Comparison of ENCODE assay signal across 1 cellular context in the genomic region with DNA sequence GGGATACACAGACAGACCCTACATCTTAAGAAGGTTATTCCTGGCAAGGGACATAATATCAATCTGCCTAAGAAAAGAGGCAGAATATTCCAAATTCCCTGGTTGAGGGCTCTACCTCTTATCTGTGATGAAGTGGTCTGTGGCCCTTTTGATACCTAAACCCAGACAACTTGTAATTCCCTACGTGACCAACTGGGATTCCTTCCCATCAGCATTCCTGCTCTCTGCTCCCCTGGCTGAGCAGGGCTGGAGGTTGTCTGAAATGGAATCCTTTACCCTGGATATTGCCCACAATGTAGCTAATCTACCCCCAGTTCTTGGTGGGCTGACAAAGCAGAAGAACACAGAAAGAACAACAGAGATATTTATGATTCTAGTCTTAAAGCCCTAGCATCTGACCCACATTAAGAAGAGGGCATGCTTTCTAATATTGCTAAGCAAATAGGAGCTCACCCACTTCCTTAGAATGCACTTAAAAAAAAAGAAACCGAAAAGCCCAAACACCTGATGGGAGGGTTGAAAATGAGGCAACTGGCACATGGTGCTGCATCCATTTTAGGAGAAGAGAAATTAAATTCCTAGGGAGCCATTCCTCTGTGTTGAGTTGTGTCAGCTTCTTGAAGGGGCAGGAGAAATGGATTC.
TF ChIP-seq lines count a peak whose summit lies in the region.

No MANE protein-coding gene starts in this region.

TF ChIP-seq in HepG2, 621 proteins besides CTCF, POLR2A, EP300 and RAD21 (continued from another document):
- no peak for TF ChIP-seq GMEB2 (CRISPR knock-in tag; IDR thresholded peaks at IDR 0.05; ENCODE audit: low read depth)
- no peak for TF ChIP-seq TRIM22 (IDR thresholded peaks at IDR 0.05)
- TF ChIP-seq KDM6A (CRISPR knock-in tag; IDR thresholded peaks at IDR 0.05; ENCODE audit: low read depth) = no peak
- no peak for TF ChIP-seq GPN1 (CRISPR knock-in tag; IDR thresholded peaks at IDR 0.05; ENCODE audit: borderline replicate concordance)
- TF ChIP-seq, protein P1, sequence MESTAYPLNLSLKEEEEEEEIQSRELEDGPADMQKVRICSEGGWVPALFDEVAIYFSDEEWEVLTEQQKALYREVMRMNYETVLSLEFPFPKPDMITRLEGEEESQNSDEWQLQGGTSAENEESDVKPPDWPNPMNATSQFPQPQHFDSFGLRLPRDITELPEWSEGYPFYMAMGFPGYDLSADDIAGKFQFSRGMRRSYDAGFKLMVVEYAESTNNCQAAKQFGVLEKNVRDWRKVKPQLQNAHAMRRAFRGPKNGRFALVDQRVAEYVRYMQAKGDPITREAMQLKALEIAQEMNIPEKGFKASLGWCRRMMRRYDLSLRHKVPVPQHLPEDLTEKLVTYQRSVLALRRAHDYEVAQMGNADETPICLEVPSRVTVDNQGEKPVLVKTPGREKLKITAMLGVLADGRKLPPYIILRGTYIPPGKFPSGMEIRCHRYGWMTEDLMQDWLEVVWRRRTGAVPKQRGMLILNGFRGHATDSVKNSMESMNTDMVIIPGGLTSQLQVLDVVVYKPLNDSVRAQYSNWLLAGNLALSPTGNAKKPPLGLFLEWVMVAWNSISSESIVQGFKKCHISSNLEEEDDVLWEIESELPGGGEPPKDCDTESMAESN (CRISPR knock-in tag; conservative IDR thresholded peaks at IDR 0.05) = no peak
- no peak for TF ChIP-seq SP140L (CRISPR knock-in tag; IDR thresholded peaks at IDR 0.05; ENCODE audit: borderline replicate concordance)
- TF ChIP-seq TCF12 (IDR thresholded peaks at IDR 0.05) = no peak
- no peak for TF ChIP-seq TCF12 (CRISPR knock-in tag; IDR thresholded peaks at IDR 0.05)
- TF ChIP-seq ZNF274 (CRISPR knock-in tag; IDR thresholded peaks at IDR 0.05) = no peak
- TF ChIP-seq ZFYVE20 (CRISPR knock-in tag; IDR thresholded peaks at IDR 0.05; ENCODE audit: borderline replicate concordance, low read depth) = no peak
- no peak for TF ChIP-seq ZNF143 (CRISPR knock-in tag; IDR thresholded peaks at IDR 0.05)
